In genomic region chr9:27033815-27034403, GRCh38 we compare ENCODE assay signal across 8 cellular contexts. TPM values are rescaled to one million over a fixed set of nuclear protein-coding genes. Genes with fewer than 3 reads are reported as not detected.
A peak's percentile ranks its signal among the peaks of the same experiment; 100 is the strongest.
DNase-seq lines count a peak whose midpoint lies in the region; ATAC-seq and TF ChIP-seq lines count a peak whose summit lies in the region.

No MANE protein-coding gene starts in this region.

- no peaks in the 10 kb centered on the region for H3K9me3 ChIP-seq in DOHH2 (ENCODE audit: control insufficient read depth, insufficient read depth, low read length)

- peaks cover 12% of the 10 kb centered on the region for H3K36me3 Mint-ChIP-seq in activated naive CD4-positive, alpha-beta T cell treated with anti-CD3 and anti-CD28 coated beads for 36 hours (ENCODE audit: low read depth)

- H3K79me2 ChIP-seq in DOHH2 (ENCODE audit: control insufficient read depth, low read length) = no peaks in the 10 kb centered on the region

- H3K9me2 ChIP-seq in DOHH2 (replicated peaks; ENCODE audit: control insufficient read depth, low read length) = no peaks in the 10 kb centered on the region

- no peak overlapping the region for H3K4me2 ChIP-seq in DOHH2 (ENCODE audit: low read length)

- H3K4me3 Mint-ChIP-seq in activated naive CD4-positive, alpha-beta T cell treated with anti-CD3 and anti-CD28 coated beads for 36 hours = no peak overlapping the region

- DNase-seq in OCI-M1 (lab: John Stamatoyannopoulos, UW) (peak; percentile 89), head of caudate nucleus (peak in 39 of 42 donors; percentile 16 to 87 (median 68)), renal cortical epithelial cell (ENCODE audit: low read depth) (peak; percentile 44), NOMO-1 treated with dmso at 0.1 percent for 144 hours (lab: John Stamatoyannopoulos, UW; ENCODE audit: unreplicated experiment) (no peak)
- peak; percentile 78 for DNase-seq in activated naive CD4-positive, alpha-beta T cell treated with anti-CD3 and anti-CD28 coated beads for 36 hours

- ATAC-seq in GM19455 (IDR thresholded peaks at IDR 0.05; ENCODE audit: unreplicated experiment) = peak; percentile 83
- ATAC-seq in HG03520 (IDR thresholded peaks at IDR 0.05; ENCODE audit: unreplicated experiment) = peak; percentile 93

- TF ChIP-seq CTCF in DOHH2 (IDR thresholded peaks at IDR 0.05; ENCODE audit: low read depth, low read length, poor library complexity, severe bottlenecking) = peak; percentile 68

- no peak overlapping the region for H3K27ac Mint-ChIP-seq in activated naive CD4-positive, alpha-beta T cell treated with anti-CD3 and anti-CD28 coated beads for 36 hours

- H3K27ac ChIP-seq in DOHH2 (ENCODE audit: low read depth, low read length) = no peak overlapping the region

- no peaks in the 10 kb centered on the region for H3K4me1 Mint-ChIP-seq in activated naive CD4-positive, alpha-beta T cell treated with anti-CD3 and anti-CD28 coated beads for 36 hours (ENCODE audit: low read depth)

- CTCF ChIA-PET in activated naive CD4-positive, alpha-beta T cell treated with anti-CD3 and anti-CD28 coated beads for 36 hours (lab: Charles Lee) = interaction anchor here (0.8 to 2.0 kb wide), 4 partner anchors 13 to 424 kb away, joined by 3 to 12 read pairs (median 6); no protein-coding TSS in a partner anchor

- intact Hi-C loops in activated naive CD4-positive, alpha-beta T cell treated with anti-CD3 and anti-CD28 coated beads for 36 hours (cut with micrococcal nuclease) = loop anchor here (1.0 to 5.0 kb wide), 3 partner anchors 242 to 513 kb away; no protein-coding TSS in a partner anchor
- intact Hi-C loops in head of caudate nucleus (cut with DNase I) = no loop called here

- no peaks in the 10 kb centered on the region for H3K9me3 Mint-ChIP-seq in activated naive CD4-positive, alpha-beta T cell treated with anti-CD3 and anti-CD28 coated beads for 36 hours

- H3K4me1 ChIP-seq in DOHH2 (ENCODE audit: control insufficient read depth, low read length) = no peaks in the 10 kb centered on the region

- no peaks in the 10 kb centered on the region for H3K36me3 ChIP-seq in DOHH2 (ENCODE audit: control insufficient read depth, low read length)

- no peak overlapping the region for H3K4me3 ChIP-seq in DOHH2 (ENCODE audit: low read length)

- H3K27me3 ChIP-seq in DOHH2 (ENCODE audit: control insufficient read depth, low read length) = no peaks in the 10 kb centered on the region

- no peaks in the 10 kb centered on the region; the same call in 1 of the 2 replicates for H3F3A ChIP-seq in DOHH2 (ENCODE audit: control insufficient read depth, insufficient read depth)

- no peaks in the 10 kb centered on the region for H3K27me3 Mint-ChIP-seq in activated naive CD4-positive, alpha-beta T cell treated with anti-CD3 and anti-CD28 coated beads for 36 hours (ENCODE audit: low read depth)

- H4K20me1 ChIP-seq in DOHH2 (ENCODE audit: control insufficient read depth, insufficient read depth, low read depth, low read length) = no peaks in the 10 kb centered on the region

RNA-seq across cellular contexts. Expression of gene LRRC19, which starts 28.4 kb away (rescaled TPM):
- total RNA-seq in activated naive CD4-positive, alpha-beta T cell treated with anti-CD3 and anti-CD28 coated beads for 36 hours = not detected
- total RNA-seq in renal cortical epithelial cell = 0.20 TPM in 1 of 2 replicates, not detected in the other
